In genomic region chr22:46731246-46732040, GRCh38 we compare ENCODE assay signal across 1 cellular context.
TF ChIP-seq lines count a peak whose summit lies in the region.

No MANE protein-coding gene starts in this region.

TF ChIP-seq in HepG2, 621 proteins besides CTCF, POLR2A, EP300 and RAD21 (continued from another document and continues in another):
- TF ChIP-seq KDM1A (CRISPR knock-in tag; IDR thresholded peaks at IDR 0.05) (0 out of 2 replicates have a peak, but pooled peaks have one; percentile 65), ETV5 (CRISPR knock-in tag; IDR thresholded peaks at IDR 0.05; ENCODE audit: borderline replicate concordance) (no peak), FOXP1 (IDR thresholded peaks at IDR 0.05) (no peak), FOXP1 (CRISPR knock-in tag; IDR thresholded peaks at IDR 0.05) (peak; percentile 60; the same call in 1 of the 2 replicates), FOXK1 (CRISPR knock-in tag; IDR thresholded peaks at IDR 0.05; ENCODE audit: borderline replicate concordance, low read depth) (no peak), ZNF235 (CRISPR knock-in tag; IDR thresholded peaks at IDR 0.05; ENCODE audit: borderline replicate concordance) (peak; percentile 54; the same call in 1 of the 2 replicates), ZNF335 (CRISPR knock-in tag; IDR thresholded peaks at IDR 0.05) (0 out of 2 replicates have a peak, but pooled peaks have one; percentile 62), ZNF232 (CRISPR knock-in tag; IDR thresholded peaks at IDR 0.05; ENCODE audit: borderline replicate concordance) (0 out of 2 replicates have a peak, but pooled peaks have one; percentile 26), HCFC1 (IDR thresholded peaks at IDR 0.05; ENCODE audit: low read depth, low read length) (no peak), ZNF121 (CRISPR knock-in tag; IDR thresholded peaks at IDR 0.05) (no peak; the same call in 1 of the 2 replicates), ZNF670 (CRISPR knock-in tag; IDR thresholded peaks at IDR 0.05; ENCODE audit: borderline replicate concordance) (peak; percentile 51; the same call in 1 of the 2 replicates), THYN1 (CRISPR knock-in tag; IDR thresholded peaks at IDR 0.05; ENCODE audit: borderline replicate concordance, low read depth) (no peak), ZNF800 (CRISPR knock-in tag; IDR thresholded peaks at IDR 0.05) (no peak), ZNF512B (CRISPR knock-in tag; IDR thresholded peaks at IDR 0.05; ENCODE audit: borderline replicate concordance) (peak; percentile 91; the same call in 1 of the 2 replicates), ARID3A (IDR thresholded peaks at IDR 0.05; ENCODE audit: low read depth, low read length) (no peak), ZNF547 (CRISPR knock-in tag; IDR thresholded peaks at IDR 0.05) (no peak), ZZZ3 (CRISPR knock-in tag; IDR thresholded peaks at IDR 0.05; ENCODE audit: borderline replicate concordance) (no peak; the same call in 1 of the 2 replicates), ZBED4 (CRISPR knock-in tag; IDR thresholded peaks at IDR 0.05; ENCODE audit: borderline replicate concordance) (no peak), ZNF552 (CRISPR knock-in tag; IDR thresholded peaks at IDR 0.05; ENCODE audit: borderline replicate concordance) (0 out of 2 replicates have a peak, but pooled peaks have one; percentile 30), ZNF879 (CRISPR knock-in tag; IDR thresholded peaks at IDR 0.05) (0 out of 2 replicates have a peak, but pooled peaks have one; percentile 71), RARA (CRISPR knock-in tag; IDR thresholded peaks at IDR 0.05) (peak; percentile 95), SP4 (CRISPR knock-in tag; IDR thresholded peaks at IDR 0.05) (peak; percentile 77), REST (IDR thresholded peaks at IDR 0.05; ENCODE audit: borderline replicate concordance in 1 of 2, low read depth in 1 of 2, low read length in 2 of 2) (no peak; a peak in 1 of 4 replicates), ZNF605 (CRISPR knock-in tag; IDR thresholded peaks at IDR 0.05) (peak; percentile 69; the same call in 1 of the 2 replicates), NFRKB (IDR thresholded peaks at IDR 0.05) (no peak), ZNF101 (CRISPR knock-in tag; IDR thresholded peaks at IDR 0.05; ENCODE audit: borderline replicate concordance, low read depth) (no peak), E2F5 (CRISPR knock-in tag; conservative IDR thresholded peaks at IDR 0.05) (no peak), ELK4 (CRISPR knock-in tag; IDR thresholded peaks at IDR 0.05; ENCODE audit: borderline replicate concordance) (no peak), EHMT2 (IDR thresholded peaks at IDR 0.05; ENCODE audit: borderline replicate concordance, low read depth, low read length) (no peak), ZNF143 (CRISPR knock-in tag; IDR thresholded peaks at IDR 0.05) (peak; percentile 54; the same call in 1 of the 2 replicates), ZNF350 (CRISPR knock-in tag; IDR thresholded peaks at IDR 0.05; ENCODE audit: borderline replicate concordance, low read depth) (peak; percentile 87), SATB2 (CRISPR knock-in tag; IDR thresholded peaks at IDR 0.05) (no peak), YEATS4 (CRISPR knock-in tag; IDR thresholded peaks at IDR 0.05; ENCODE audit: borderline replicate concordance) (peak; percentile 90), DPF2 (CRISPR knock-in tag; IDR thresholded peaks at IDR 0.05; ENCODE audit: borderline replicate concordance, low read depth) (peak; percentile 91), ZNF788 (CRISPR knock-in tag; IDR thresholded peaks at IDR 0.05; ENCODE audit: borderline replicate concordance) (peak; percentile 96), UBTF (CRISPR knock-in tag; IDR thresholded peaks at IDR 0.05) (peak; percentile 85), RXRA (CRISPR knock-in tag; IDR thresholded peaks at IDR 0.05) (peak; percentile 98), RORA (CRISPR knock-in tag; IDR thresholded peaks at IDR 0.05) (no peak)
- TF ChIP-seq, protein P1, sequence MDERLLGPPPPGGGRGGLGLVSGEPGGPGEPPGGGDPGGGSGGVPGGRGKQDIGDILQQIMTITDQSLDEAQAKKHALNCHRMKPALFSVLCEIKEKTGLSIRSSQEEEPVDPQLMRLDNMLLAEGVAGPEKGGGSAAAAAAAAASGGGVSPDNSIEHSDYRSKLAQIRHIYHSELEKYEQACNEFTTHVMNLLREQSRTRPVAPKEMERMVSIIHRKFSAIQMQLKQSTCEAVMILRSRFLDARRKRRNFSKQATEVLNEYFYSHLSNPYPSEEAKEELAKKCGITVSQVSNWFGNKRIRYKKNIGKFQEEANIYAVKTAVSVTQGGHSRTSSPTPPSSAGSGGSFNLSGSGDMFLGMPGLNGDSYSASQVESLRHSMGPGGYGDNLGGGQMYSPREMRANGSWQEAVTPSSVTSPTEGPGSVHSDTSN (CRISPR knock-in tag; IDR thresholded peaks at IDR 0.05), result no peak
- TF ChIP-seq, protein P2, sequence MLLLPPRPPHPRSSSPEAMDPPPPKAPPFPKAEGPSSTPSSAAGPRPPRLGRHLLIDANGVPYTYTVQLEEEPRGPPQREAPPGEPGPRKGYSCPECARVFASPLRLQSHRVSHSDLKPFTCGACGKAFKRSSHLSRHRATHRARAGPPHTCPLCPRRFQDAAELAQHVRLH (CRISPR knock-in tag; IDR thresholded peaks at IDR 0.05; ENCODE audit: borderline replicate concordance, low read depth), result peak; percentile 64; the same call in 1 of the 2 replicates
